Comparison of ENCODE assay signal across 19 cellular contexts in genomic region chr4:3229964-3230363, GRCh38. TPM values are rescaled to one million over a fixed set of nuclear protein-coding genes. Genes with fewer than 3 reads are reported as not detected.
A peak's percentile ranks its signal among the peaks of the same experiment; 100 is the strongest.
DNase-seq lines count a peak whose midpoint lies in the region; ATAC-seq, FAIRE-seq and TF ChIP-seq lines count a peak whose summit lies in the region.
"Had no signal": no experiment of that assay in that cellular context is flagged by ENCODE, and none has a peak within 500 bp of the region (broad histone marks: within the 10 kb centered on the region; RNA-seq: fewer than 3 reads in every experiment).

No MANE protein-coding gene starts in this region.

- H3K79me2 ChIP-seq in HepG2 (ENCODE audit: insufficient read depth, low read length): no peaks in the 10 kb centered on the region
- no peaks in the 10 kb centered on the region for H3K79me2 ChIP-seq in osteoblast (ENCODE audit: insufficient read depth, low read length)

- H3K4me1 ChIP-seq in heart right ventricle (peaks cover 0 to 20% (median 6%) of the 10 kb centered on the region in 9 donors), HepG2 (ENCODE audit: insufficient read depth, low read length) (peaks cover 9% of the 10 kb centered on the region; the same call in 1 of the 2 replicates), osteoblast (ENCODE audit: insufficient read depth, low read length) (no peaks in the 10 kb centered on the region)

- no peak for FAIRE-seq in HepG2 (lab: Jason Lieb, UNC)
- FAIRE-seq: A204.1, D721Med, GM12892, H1 had no signal

- H3K4me2 ChIP-seq in HepG2 (ENCODE audit: low read depth, low read length) (no peak overlapping the region), osteoblast (ENCODE audit: insufficient read depth, low read length) (no peak overlapping the region)

- DNase-seq in left ventricle myocardium superior (peak; percentile 29), heart right ventricle (no peak), HepG2 (ENCODE audit: low spot score) (no peak), osteoblast (ENCODE audit: insufficient read length, low spot score, missing footprints) (peak; percentile 56), AG20443 (ENCODE audit: low spot score) (no peak), NCI-H187 treated with DMSO at 0.1 percent for 48 hours (lab: John Stamatoyannopoulos, UW) (no peak)
- DNase-seq in effector CD8-positive, alpha-beta T cell (lab: John Stamatoyannopoulos, UW): no peak
- DNase-seq: CD8-positive, alpha-beta T cell; COR-L47; DND-41; GDM1; HCEC 1CT; HFFc6; IMR-90 had no signal

- intact Hi-C loops in left ventricle myocardium superior (cut with micrococcal nuclease) (no loop called here), heart right ventricle (cut with DNase I) (no loop called here), HepG2 (cut with micrococcal nuclease; ENCODE audit: unreplicated experiment) (no loop called here)

- H3K9ac ChIP-seq in HepG2 (ENCODE audit: insufficient read depth, low read depth, low read length): no peak overlapping the region

- H2AFZ ChIP-seq in HepG2 (ENCODE audit: low read length) (no peak overlapping the region), osteoblast (ENCODE audit: low read length) (no peak overlapping the region)

- H3K4me3 ChIP-seq in heart right ventricle (no peak overlapping the region), HepG2 (replicated peaks in 1 of 3; ENCODE audit: insufficient read depth in 1 of 3, low read depth in 2 of 3, low read length in 3 of 3) (no peak overlapping the region), osteoblast (ENCODE audit: insufficient read depth, low read length) (no peak overlapping the region)

- TF ChIP-seq EP300 in HepG2 (IDR thresholded peaks at IDR 0.05; ENCODE audit: low read depth in 2 of 2, low read length in 2 of 2) (no peak), HepG2 (CRISPR knock-in tag; IDR thresholded peaks at IDR 0.05; ENCODE audit: borderline replicate concordance) (no peak)

- no peak overlapping the region for H3K27ac ChIP-seq in heart right ventricle
- no peak overlapping the region for H3K27ac ChIP-seq in HepG2 (ENCODE audit: extremely low read length, insufficient read depth, low read length)
- H3K27ac ChIP-seq in osteoblast (ENCODE audit: low read depth, low read length): no peak overlapping the region

- CTCF ChIA-PET in HepG2 (lab: Yijun Ruan, JAX; ENCODE audit: low intra/inter-chr PET ratio, low total read pairs): no interaction called here

- H3K27me3 ChIP-seq in heart right ventricle (no peaks in the 10 kb centered on the region), HepG2 (ENCODE audit: control insufficient read depth in 1 of 2, insufficient read depth in 2 of 2, low read length in 2 of 2) (no peaks in the 10 kb centered on the region), osteoblast (ENCODE audit: insufficient read depth, low read length) (no peaks in the 10 kb centered on the region)

- TF ChIP-seq POLR2A in HepG2 (IDR thresholded peaks at IDR 0.05; ENCODE audit: insufficient read depth in 1 of 2, low read depth in 2 of 2, low read length in 2 of 2): no peak

- BruUV-seq in HepG2 (replicated peaks; lab: Mats Ljungman, UMichigan): no TSS peak

- H3K9me3 ChIP-seq in heart right ventricle (no peaks in the 10 kb centered on the region), HepG2 (ENCODE audit: low read length) (no peaks in the 10 kb centered on the region), osteoblast (ENCODE audit: low read depth, low read length) (no peaks in the 10 kb centered on the region)

- POLR2A ChIA-PET in HepG2 (lab: Yijun Ruan, JAX): no interaction called here

- in situ Hi-C loops in HepG2 (cut with HindIII; ENCODE audit: extremely low pct_ligation_motif_present, low pct_unique_long_range_greater_than_20kb): no loop called here

- H3K36me3 ChIP-seq in heart right ventricle: peaks cover 0 to 93% (median 46%) of the 10 kb centered on the region in 9 donors
- H3K36me3 ChIP-seq in HepG2 (replicated peaks in 1 of 2; ENCODE audit: control insufficient read depth in 1 of 2, insufficient read depth in 2 of 2, low read length in 2 of 2): peaks cover 38 to 75% of the 10 kb centered on the region in 2 experiments
- H3K36me3 ChIP-seq in osteoblast (ENCODE audit: insufficient read depth, low read length): peaks cover 59% of the 10 kb centered on the region

- 97% methylated on average over 17 of the region's 17 CpGs for WGBS in heart right ventricle, 2 donors
- 98% methylated on average over 11 of the region's 17 CpGs for WGBS in HepG2 (ENCODE audit: low lambda C conversion rate)

- H4K20me1 ChIP-seq in HepG2 (ENCODE audit: insufficient read depth, low read length) (no peaks in the 10 kb centered on the region), osteoblast (ENCODE audit: insufficient read depth, low read length) (no peaks in the 10 kb centered on the region)

- ATAC-seq in left ventricle myocardium superior: no peak
- no peak for ATAC-seq in heart right ventricle
- ATAC-seq in HepG2: no peak
- ATAC-seq: CD8-positive, alpha-beta T cell had no signal

- TF ChIP-seq RAD21 in HepG2 (CRISPR knock-in tag; IDR thresholded peaks at IDR 0.05): no peak

- no peak for TF ChIP-seq CTCF in heart right ventricle (IDR thresholded peaks at IDR 0.05)
- no peak for TF ChIP-seq CTCF in HepG2 (CRISPR knock-in tag; IDR thresholded peaks at IDR 0.05)
- TF ChIP-seq CTCF in osteoblast (IDR thresholded peaks at IDR 0.05; ENCODE audit: extremely low read depth, low read depth, low read length): no peak

TF ChIP-seq in HepG2, 621 proteins besides CTCF, POLR2A, EP300 and RAD21:
- TF ChIP-seq ATF7 (IDR thresholded peaks at IDR 0.05) (peak; percentile 27; the same call in 1 of the 2 replicates), ATF7 (CRISPR knock-in tag; IDR thresholded peaks at IDR 0.05) (no peak), ZNF446 (CRISPR knock-in tag; IDR thresholded peaks at IDR 0.05) (no peak)
TF ChIP-seq in HepG2: peak in this region for 1.

RNA-seq across cellular contexts. Expression of gene MSANTD1, which starts 19.0 kb away (rescaled TPM):
- 0.45 TPM for total RNA-seq in left ventricle myocardium superior
- total RNA-seq in heart right ventricle: 1 to 10 TPM in 1 of 10 donors, under 1 TPM in 9; 0.25 to 1.0 (median 0.41) TPM
- polyA plus RNA-seq in heart right ventricle: 1 to 10 TPM in 1 of 2 donors, under 1 TPM in 1; 0.28 to 1.2 TPM
- 0.10 and 0.22 TPM in 2 replicates for total RNA-seq in HepG2 (2016; rRNA removed; fragmentation: Illumina TruSeq; extraction: Trizol)
- total RNA-seq in HepG2 (2016; cell fraction: cytosol; rRNA removed; fragmentation: Illumina TruSeq; extraction: Trizol; ENCODE audit: low read depth): 0.09 and 0.20 TPM in 2 replicates
- 0.19 TPM in 1 of 2 replicates, not detected in the other for total RNA-seq in HepG2 (2016; cell fraction: insoluble cytoplasmic fraction; rRNA removed; fragmentation: Illumina TruSeq; extraction: Trizol)
- total RNA-seq in HepG2 (2016; cell fraction: membrane; rRNA removed; fragmentation: Illumina TruSeq; extraction: Trizol): 0.25 TPM in 1 of 2 replicates, not detected in the other
- total RNA-seq in HepG2 (2016; cell fraction: nucleus; rRNA removed; fragmentation: Illumina TruSeq; extraction: Trizol): 0.59 TPM in 1 of 2 replicates, not detected in the other
- polyA plus RNA-seq in HepG2 (2011; rRNA removed): 0.39 and 0.40 TPM in 2 replicates
- polyA plus RNA-seq in HepG2 (2011; cell fraction: cytosol; rRNA removed): 0.05 and 0.34 TPM in 2 replicates
- polyA plus RNA-seq in HepG2 (2011; cell fraction: nucleus; rRNA removed): 2.2 and 3.5 TPM in 2 replicates
- 0.40 and 0.65 TPM in 2 replicates for polyA plus RNA-seq in HepG2 (2012)
- polyA plus RNA-seq in HepG2 (2016; cell fraction: cytosol; fragmentation: Illumina TruSeq; extraction: Trizol; ENCODE audit: low read depth): 0.10 and 0.12 TPM in 2 replicates
- 0.16 TPM in 1 of 2 replicates, not detected in the other for polyA plus RNA-seq in HepG2 (2016; cell fraction: insoluble cytoplasmic fraction; fragmentation: Illumina TruSeq; extraction: Trizol; ENCODE audit: low read depth)
- 0.07 and 0.08 TPM in 2 replicates for polyA plus RNA-seq in HepG2 (2016; cell fraction: membrane; fragmentation: Illumina TruSeq; extraction: Trizol; ENCODE audit: low read depth)
- polyA plus RNA-seq in HepG2 (2016; cell fraction: nucleus; fragmentation: Illumina TruSeq; extraction: Trizol; ENCODE audit: insufficient read depth, low read depth): 0.36 and 0.65 TPM in 2 replicates
- polyA minus RNA-seq in HepG2 (2011; rRNA and poly(A)+ RNA removed; ENCODE audit: low replicate concordance): 0.14 and 1.0 TPM in 2 replicates
- not detected in 2 replicates for polyA minus RNA-seq in HepG2 (2011; cell fraction: cytosol; rRNA and poly(A)+ RNA removed)
- 1.9 and 2.0 TPM in 2 replicates for polyA minus RNA-seq in HepG2 (2011; cell fraction: nucleus; rRNA and poly(A)+ RNA removed)
- 0.59 and 0.72 TPM in 2 replicates for total RNA-seq in osteoblast
- polyA plus RNA-seq: CD14-positive monocyte had no signal

Comparison
In these comparisons a context has a peak if more than half of its experiments do, and no peak if none do; other contexts are left out.
1. DNase-seq: peak in left ventricle myocardium superior (single experiment) and osteoblast (single experiment); none in heart right ventricle (0 of 2), HepG2 (single experiment), AG20443 (single experiment), NCI-H187 treated with DMSO at 0.1 percent for 48 hours (single experiment) and effector CD8-positive, alpha-beta T cell (single experiment).